In genomic region chr7:17564678-17565209, GRCh38 we compare ENCODE assay signal across 16 cellular contexts.
DNase-seq lines count a peak whose midpoint lies in the region; ATAC-seq, FAIRE-seq and TF ChIP-seq lines count a peak whose summit lies in the region.
"Had no signal": no experiment of that assay in that cellular context is flagged by ENCODE, and none has a peak within 500 bp of the region (broad histone marks: within the 10 kb centered on the region; RNA-seq: fewer than 3 reads in every experiment).

No MANE protein-coding gene starts in this region.

- H3K27me3 ChIP-seq in BJ (ENCODE audit: control insufficient read depth, insufficient read depth, low read length) (no peaks in the 10 kb centered on the region), small intestine (ENCODE audit: control insufficient read depth in 2 of 2, insufficient read depth in 2 of 2, low read length in 2 of 2) (no peaks in the 10 kb centered on the region)

- CTCF ChIA-PET in BJ (lab: Yijun Ruan, JAX) (no interaction called here), Calu3 (lab: Charles Lee) (no interaction called here)
- CTCF ChIA-PET in activated naive CD4-positive, alpha-beta T cell treated with anti-CD3 and anti-CD28 coated beads for 36 hours (lab: Charles Lee), result no interaction called here

- FAIRE-seq in HTR-8/SVneo (lab: Jason Lieb, UNC) (no peak), small intestine (lab: Jason Lieb, UNC) (no peak)
- FAIRE-seq: keratinocyte had no signal

- BruUV-seq in Calu3 (replicated peaks; lab: Mats Ljungman, UMichigan), result no TSS peak

- ATAC-seq in HG03025 (IDR thresholded peaks at IDR 0.05; ENCODE audit: low FRiP score, unreplicated experiment), result no peak
- ATAC-seq: stimulated activated naive CD8-positive, alpha-beta T cell treated with anti-CD3 and anti-CD28 coated beads, Interleukin-15, Interleukin-2, amounts not matched to agents 100 U/mL and 50 U/mL, for 24 hours had no signal

- H3K36me3 ChIP-seq in BJ (ENCODE audit: control insufficient read depth, insufficient read depth, low read length), result no peaks in the 10 kb centered on the region
- H3K36me3 ChIP-seq in small intestine (ENCODE audit: control insufficient read depth in 2 of 2, insufficient read depth in 2 of 2, low read length in 2 of 2), result no peaks in the 10 kb centered on the region

- no peaks in the 10 kb centered on the region for H3K27me3 Mint-ChIP-seq in Calu3 (ENCODE audit: unreplicated experiment)
- peaks cover 14% of the 10 kb centered on the region for H3K27me3 Mint-ChIP-seq in activated naive CD4-positive, alpha-beta T cell treated with anti-CD3 and anti-CD28 coated beads for 36 hours (ENCODE audit: low read depth)
- H3K27me3 Mint-ChIP-seq: B cell, IgD-negative memory B cell had no signal

- H3K4me3 ChIP-seq in BJ (ENCODE audit: low read depth, low read length) (no peak overlapping the region), fibroblast of villous mesenchyme (ENCODE audit: low read depth, low read length) (no peak overlapping the region), small intestine (ENCODE audit: low read depth in 1 of 2, low read length in 2 of 2) (no peak overlapping the region)

- WGBS in small intestine, 3 donors, result 29 to 51% (median 35%) methylated on average over 3 of the region's 3 CpGs

- peaks cover 4% of the 10 kb centered on the region for H3K9me3 Mint-ChIP-seq in Calu3 (ENCODE audit: low read depth, unreplicated experiment)
- peaks cover 14% of the 10 kb centered on the region for H3K9me3 Mint-ChIP-seq in activated naive CD4-positive, alpha-beta T cell treated with anti-CD3 and anti-CD28 coated beads for 36 hours

- H3K9me3 ChIP-seq in small intestine (ENCODE audit: control insufficient read depth, low read depth), result no peaks in the 10 kb centered on the region

- peaks cover 25% of the 10 kb centered on the region for H3K4me1 Mint-ChIP-seq in Calu3 (ENCODE audit: low read depth, unreplicated experiment)
- no peaks in the 10 kb centered on the region for H3K4me1 Mint-ChIP-seq in activated naive CD4-positive, alpha-beta T cell treated with anti-CD3 and anti-CD28 coated beads for 36 hours (ENCODE audit: low read depth)
- H3K4me1 Mint-ChIP-seq: activated naive CD8-positive, alpha-beta T cell treated with anti-CD3 and anti-CD28 coated beads for 36 hours; B cell; IgD-negative memory B cell had no signal

- no peak overlapping the region for H3K4me3 Mint-ChIP-seq in Calu3 (ENCODE audit: low read depth, unreplicated experiment)
- H3K4me3 Mint-ChIP-seq in activated naive CD4-positive, alpha-beta T cell treated with anti-CD3 and anti-CD28 coated beads for 36 hours, result no peak overlapping the region
- H3K4me3 Mint-ChIP-seq: activated naive CD8-positive, alpha-beta T cell treated with anti-CD3 and anti-CD28 coated beads for 36 hours; B cell; dendritic cell treated with granulocyte-macrophage colony-stimulating factor and Interleukin-4, amounts not matched to agents 40 ng/mL and 50 ng/mL, for 4 days; IgD-negative memory B cell had no signal

- H3K4me1 ChIP-seq in small intestine (ENCODE audit: control insufficient read depth in 2 of 2, insufficient read depth in 1 of 2, low read depth in 1 of 2, low read length in 1 of 2), result no peaks in the 10 kb centered on the region

- intact Hi-C loops in Calu3 (cut with micrococcal nuclease; ENCODE audit: unreplicated experiment), result no loop called here
- intact Hi-C loops in activated naive CD4-positive, alpha-beta T cell treated with anti-CD3 and anti-CD28 coated beads for 36 hours (cut with micrococcal nuclease), result no loop called here

- peaks cover 7% of the 10 kb centered on the region for H3K36me3 Mint-ChIP-seq in Calu3 (ENCODE audit: insufficient read depth, unreplicated experiment)
- peaks cover 2% of the 10 kb centered on the region for H3K36me3 Mint-ChIP-seq in activated naive CD4-positive, alpha-beta T cell treated with anti-CD3 and anti-CD28 coated beads for 36 hours (ENCODE audit: low read depth)
- H3K36me3 Mint-ChIP-seq: activated naive CD8-positive, alpha-beta T cell treated with anti-CD3 and anti-CD28 coated beads for 36 hours; IgD-negative memory B cell had no signal

- DNase-seq in BJ (ENCODE audit: low read depth) (peak; percentile 74), HTR-8/SVneo (ENCODE audit: insufficient read length, low spot score) (peak; percentile 20), SKM-1 (lab: John Stamatoyannopoulos, UW; ENCODE audit: unreplicated experiment) (peak; percentile 44), fibroblast of villous mesenchyme (ENCODE audit: low read depth) (peak; percentile 96), small intestine (no peak), Calu3 (no peak)
- DNase-seq in activated naive CD4-positive, alpha-beta T cell treated with anti-CD3 and anti-CD28 coated beads for 36 hours, result no peak
- DNase-seq: activated naive CD8-positive, alpha-beta T cell treated with anti-CD3 and anti-CD28 coated beads for 36 hours; foreskin melanocyte; stimulated activated naive CD8-positive, alpha-beta T cell treated with anti-CD3 and anti-CD28 coated beads, Interleukin-15, Interleukin-2, amounts not matched to agents 100 U/mL and 50 U/mL, for 24 hours; T-helper 9 cell had no signal

- no peak for TF ChIP-seq CTCF in BJ (IDR thresholded peaks at IDR 0.05; ENCODE audit: insufficient read depth, low read depth, low read length)
- TF ChIP-seq CTCF in fibroblast of villous mesenchyme (IDR thresholded peaks at IDR 0.05; ENCODE audit: insufficient read depth, low read depth, low read length), result no peak
- no peak for TF ChIP-seq CTCF in Calu3 (IDR thresholded peaks at IDR 0.05; ENCODE audit: unreplicated experiment)

- no peak overlapping the region for H3K27ac ChIP-seq in small intestine (ENCODE audit: low read depth in 1 of 2, low read length in 1 of 2)

- POLR2A ChIA-PET in BJ (lab: Charles Lee), result no interaction called here

- no peak overlapping the region for H3K27ac Mint-ChIP-seq in Calu3 (ENCODE audit: unreplicated experiment)
- no peak overlapping the region for H3K27ac Mint-ChIP-seq in activated naive CD4-positive, alpha-beta T cell treated with anti-CD3 and anti-CD28 coated beads for 36 hours
- H3K27ac Mint-ChIP-seq: activated naive CD8-positive, alpha-beta T cell treated with anti-CD3 and anti-CD28 coated beads for 36 hours; B cell; dendritic cell treated with granulocyte-macrophage colony-stimulating factor and Interleukin-4, amounts not matched to agents 40 ng/mL and 50 ng/mL, for 4 days; IgD-negative memory B cell had no signal

Comparison
In these comparisons a context has a peak if more than half of its experiments do, and no peak if none do; other contexts are left out.
1. DNase-seq: peak in BJ (single experiment), HTR-8/SVneo (single experiment), SKM-1 (single experiment) and fibroblast of villous mesenchyme (single experiment); none in small intestine (single experiment), Calu3 (single experiment) and activated naive CD4-positive, alpha-beta T cell treated with anti-CD3 and anti-CD28 coated beads for 36 hours (single experiment).